27 cellular contexts compared by ENCODE assay signal in genomic region chr16:65537336-65537735, GRCh38.
"Had no signal": no experiment of that assay in that cellular context is flagged by ENCODE, and none has a peak within 500 bp of the region (broad histone marks: within the 10 kb centered on the region; RNA-seq: fewer than 3 reads in every experiment).

No MANE protein-coding gene starts in this region.

- H3K4me1 Mint-ChIP-seq: naive B cell; stimulated activated memory B cell treated with anti-CD40 and anti-IgM and Interleukin-4, amounts not matched to agents 10 μg/mL and 1 μg/mL and 100 μg/mL, for 72 hours had no signal

- DNase-seq: cerebellar nuclear complex; cortex of kidney; effector memory CD8-positive, alpha-beta T cell; erythroblast; hypothalamus; immature natural killer cell; islet precursor cell; left lung; mesenchymal stem cell; mucosa of descending colon; naive B cell; pancreas; right lobe of liver; stimulated activated CD4-positive, alpha-beta T cell treated with anti-CD3 and anti-CD28 coated beads, Interleukin-4, amount 100 ng/mL, for 4 hours; stimulated activated naive CD8-positive, alpha-beta T cell treated with anti-CD3 and anti-CD28 coated beads, Interleukin-15, Interleukin-2, amounts not matched to agents 100 U/mL and 50 U/mL, for 24 hours; substantia nigra; testis; tibial artery; upper lobe of left lung; uterus had no signal

- H3K27ac Mint-ChIP-seq: effector memory CD8-positive, alpha-beta T cell; immature natural killer cell; mesothelial cell of epicardium; naive B cell; natural killer cell treated with Interleukin-12 subunit alpha and Interleukin-12 subunit beta and Interleukin-15 and Interleukin-18, amount 100 ng/mL, for 72 hours; progenitor cell of endocrine pancreas; stimulated activated memory B cell treated with anti-CD40 and anti-IgM and Interleukin-4, amounts not matched to agents 10 μg/mL and 1 μg/mL and 100 μg/mL, for 72 hours had no signal

- H3K4me1 ChIP-seq: left lung, pancreas, right lobe of liver, testis, upper lobe of left lung, uterus had no signal

- ATAC-seq: effector memory CD8-positive, alpha-beta T cell; left lung; mucosa of descending colon; natural killer cell treated with Interleukin-12 subunit alpha and Interleukin-12 subunit beta and Interleukin-15 and Interleukin-18, amount 100 ng/mL, for 72 hours; pancreas; right lobe of liver; stimulated activated memory B cell treated with anti-CD40 and anti-IgM and Interleukin-4, amounts not matched to agents 10 μg/mL and 1 μg/mL and 100 μg/mL, for 72 hours; stimulated activated naive CD8-positive, alpha-beta T cell treated with anti-CD3 and anti-CD28 coated beads, Interleukin-15, Interleukin-2, amounts not matched to agents 100 U/mL and 50 U/mL, for 24 hours had no signal

- H3K27me3 Mint-ChIP-seq: effector memory CD8-positive, alpha-beta T cell; naive B cell; stimulated activated memory B cell treated with anti-CD40 and anti-IgM and Interleukin-4, amounts not matched to agents 10 μg/mL and 1 μg/mL and 100 μg/mL, for 72 hours had no signal

- H3K36me3 Mint-ChIP-seq: immature natural killer cell; mesothelial cell of epicardium; naive B cell; natural killer cell treated with Interleukin-12 subunit alpha and Interleukin-12 subunit beta and Interleukin-15 and Interleukin-18, amount 100 ng/mL, for 72 hours; stimulated activated memory B cell treated with anti-CD40 and anti-IgM and Interleukin-4, amounts not matched to agents 10 μg/mL and 1 μg/mL and 100 μg/mL, for 72 hours had no signal

- H3K27me3 ChIP-seq: left lung, neutrophil, pancreas, right lobe of liver, testis, tibial artery, upper lobe of left lung, uterus had no signal

- H3K4me3 Mint-ChIP-seq: effector memory CD8-positive, alpha-beta T cell; immature natural killer cell; mesothelial cell of epicardium; naive B cell; natural killer cell treated with Interleukin-12 subunit alpha and Interleukin-12 subunit beta and Interleukin-15 and Interleukin-18, amount 100 ng/mL, for 72 hours; neural crest cell; stimulated activated memory B cell treated with anti-CD40 and anti-IgM and Interleukin-4, amounts not matched to agents 10 μg/mL and 1 μg/mL and 100 μg/mL, for 72 hours had no signal

- H3K27ac ChIP-seq: left lung, neutrophil, pancreas, right lobe of liver, testis, tibial artery, upper lobe of left lung, uterus had no signal

- H3K36me3 ChIP-seq: left lung, neutrophil, pancreas, right lobe of liver, tibial artery, upper lobe of left lung, uterus had no signal

- H3K9me3 ChIP-seq: left lung, mucosa of descending colon, neutrophil, pancreas, right lobe of liver, testis, tibial artery, upper lobe of left lung, uterus had no signal

- FAIRE-seq: frontal cortex, pancreas had no signal

- H3K4me3 ChIP-seq: left lung, mucosa of descending colon, pancreas, right lobe of liver, testis, tibial artery, upper lobe of left lung, uterus had no signal
